In genomic region chr4:102713096-102713495, GRCh38 we compare ENCODE assay signal across 14 cellular contexts. TPM values are rescaled to one million over a fixed set of nuclear protein-coding genes. Genes with fewer than 3 reads are reported as not detected.
DNase-seq lines count a peak whose midpoint lies in the region; ATAC-seq, FAIRE-seq and TF ChIP-seq lines count a peak whose summit lies in the region.
"Had no signal": no experiment of that assay in that cellular context is flagged by ENCODE, and none has a peak within 500 bp of the region (broad histone marks: within the 10 kb centered on the region; RNA-seq: fewer than 3 reads in every experiment).

No MANE protein-coding gene starts in this region.

- no peaks in the 10 kb centered on the region for H3K9me3 ChIP-seq in RWPE2 (ENCODE audit: severe bottlenecking)

- no peaks in the 10 kb centered on the region for H3K27me3 ChIP-seq in RWPE2 (ENCODE audit: insufficient read depth, poor library complexity, severe bottlenecking)

- H3K27ac Mint-ChIP-seq in progenitor cell of endocrine pancreas: peak overlapping the region; percentile 70
- H3K27ac Mint-ChIP-seq: activated T-cell treated with anti-CD3 and anti-CD28 coated beads, Interleukin-2, amount 50 U/mL, for 24 hours; brain had no signal

- H3K4me1 Mint-ChIP-seq in progenitor cell of endocrine pancreas (ENCODE audit: low read depth): peaks cover 17% of the 10 kb centered on the region
- H3K4me1 Mint-ChIP-seq: brain had no signal

- no peak for TF ChIP-seq CTCF in RWPE2 (IDR thresholded peaks at IDR 0.05; ENCODE audit: poor library complexity, severe bottlenecking)
- no peak for TF ChIP-seq CTCF in fibroblast of pulmonary artery (IDR thresholded peaks at IDR 0.05; ENCODE audit: low read length, missing control alignments)
- TF ChIP-seq CTCF in progenitor cell of endocrine pancreas (IDR thresholded peaks at IDR 0.05; ENCODE audit: unreplicated experiment): no peak
- TF ChIP-seq CTCF in D721Med (IDR thresholded peaks at IDR 0.05; ENCODE audit: insufficient read depth, missing control alignments): no peak

- H3K4me3 Mint-ChIP-seq in progenitor cell of endocrine pancreas (ENCODE audit: low read depth): no peak overlapping the region
- H3K4me3 Mint-ChIP-seq: activated T-cell treated with anti-CD3 and anti-CD28 coated beads, Interleukin-2, amount 50 U/mL, for 24 hours; brain had no signal

- no peaks in the 10 kb centered on the region for H3K27me3 Mint-ChIP-seq in progenitor cell of endocrine pancreas
- H3K27me3 Mint-ChIP-seq: activated T-cell treated with anti-CD3 and anti-CD28 coated beads, Interleukin-2, amount 50 U/mL, for 24 hours; brain had no signal

- peak; percentile 61 for DNase-seq in EL
- DNase-seq in RWPE2 (ENCODE audit: low spot score): no peak
- DNase-seq in fibroblast of pulmonary artery (ENCODE audit: low read depth): peak; percentile 35
- DNase-seq in progenitor cell of endocrine pancreas (ENCODE audit: low spot score, unreplicated experiment): no peak
- no peak for DNase-seq in D721Med (ENCODE audit: insufficient read length, low spot score)
- DNase-seq in D341Med (ENCODE audit: low spot score): no peak
- DNase-seq: activated CD4-positive, CD25-positive, alpha-beta regulatory T cell treated with anti-CD3 and anti-CD28 coated beads, Interleukin-2, amount 50 U/mL, for 72 hours; activated T-cell treated with anti-CD3 and anti-CD28 coated beads, Interleukin-2, amount 50 U/mL, for 24 hours; Kasumi-1; NCI-H2081 treated with DMSO at 0.1 percent for 48 hours had no signal

- no peak overlapping the region for H3K27ac ChIP-seq in RWPE2 (ENCODE audit: poor library complexity, severe bottlenecking)
- H3K27ac ChIP-seq: C4-2B had no signal

- 0 out of 2 replicates have a peak, but pooled peaks cover 4% of the 10 kb centered on the region for H3K36me3 ChIP-seq in RWPE2 (ENCODE audit: low read depth)

- no peak for FAIRE-seq in D721Med (lab: Jason Lieb, UNC)

- peaks cover 20% of the 10 kb centered on the region for H3K36me3 Mint-ChIP-seq in progenitor cell of endocrine pancreas (ENCODE audit: insufficient read depth)

- ATAC-seq in RWPE2 (ENCODE audit: low read depth) (peak; percentile 62; the same call in 1 of the 3 replicates), HG03108 (IDR thresholded peaks at IDR 0.05; ENCODE audit: unreplicated experiment) (no peak), HG03342 (IDR thresholded peaks at IDR 0.05; ENCODE audit: unreplicated experiment) (no peak)

- peaks cover 9% of the 10 kb centered on the region for H3K9me3 Mint-ChIP-seq in progenitor cell of endocrine pancreas (ENCODE audit: low read depth)
- H3K9me3 Mint-ChIP-seq: activated T-cell treated with anti-CD3 and anti-CD28 coated beads, Interleukin-2, amount 50 U/mL, for 24 hours had no signal

- H3K4me3 ChIP-seq in RWPE2 (ENCODE audit: severe bottlenecking) (no peak overlapping the region), fibroblast of pulmonary artery (replicated peaks; ENCODE audit: low read depth, low read length) (no peak overlapping the region)

- H3K4me1 ChIP-seq in RWPE2 (ENCODE audit: insufficient read depth, poor library complexity, severe bottlenecking): peaks cover 5% of the 10 kb centered on the region

RNA-seq across cellular contexts. Expression of gene MANBA, which starts 47.7 kb away (rescaled TPM):
- 48.9 and 49.7 TPM in 2 replicates for total RNA-seq in progenitor cell of endocrine pancreas

Comparison
In these comparisons a context has a peak if more than half of its experiments do, and no peak if none do; other contexts are left out.
1. DNase-seq: peak in EL (single experiment) and fibroblast of pulmonary artery (single experiment); none in RWPE2 (single experiment), progenitor cell of endocrine pancreas (single experiment), D721Med (single experiment) and D341Med (single experiment).